In the genomic region with DNA sequence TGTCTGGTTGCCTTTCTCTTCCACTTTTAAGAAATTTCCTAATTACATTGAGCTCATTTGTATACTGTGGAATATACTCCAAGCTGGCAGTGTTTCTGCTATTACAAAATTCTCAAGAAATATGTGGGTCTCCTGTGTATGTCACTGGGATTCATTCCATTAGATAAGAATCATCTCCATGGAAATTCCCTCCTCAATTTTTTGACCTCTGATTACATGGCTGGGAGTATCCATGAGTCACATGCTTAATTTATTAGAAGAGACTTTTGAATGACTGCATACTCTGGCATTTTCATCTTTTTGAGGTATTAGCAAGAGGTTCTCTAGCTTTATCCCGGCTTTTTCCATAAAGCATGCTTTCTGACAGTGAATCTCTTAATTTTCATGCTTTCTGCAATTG, we compare ENCODE assay signal across 22 cellular contexts.
"Had no signal": no experiment of that assay in that cellular context is flagged by ENCODE, and none has a peak within 500 bp of the region (broad histone marks: within the 10 kb centered on the region; RNA-seq: fewer than 3 reads in every experiment).

No MANE protein-coding gene starts in this region.

- H3K4me3 ChIP-seq: esophagus muscularis mucosa, lung, mucosa of descending colon, right lobe of liver, thoracic aorta, tibial nerve, upper lobe of left lung, uterus had no signal

- H3K27ac ChIP-seq: esophagus muscularis mucosa, neutrophil, parathyroid adenoma, right lobe of liver, thoracic aorta, tibial nerve, upper lobe of left lung, uterus had no signal

- ATAC-seq: left lobe of liver; mucosa of descending colon; natural killer cell treated with Interleukin-12 subunit alpha and Interleukin-12 subunit beta and Interleukin-15 and Interleukin-18, amount 100 ng/mL, for 72 hours; right lobe of liver; stimulated activated naive B cell treated with anti-CD40 and anti-IgM and Interleukin-4, amounts not matched to agents 10 μg/mL and 1 μg/mL and 100 μg/mL, for 72 hours had no signal

- H2AFZ ChIP-seq: parathyroid adenoma had no signal

- H3K36me3 ChIP-seq: esophagus muscularis mucosa, neutrophil, right lobe of liver, thoracic aorta, tibial nerve, upper lobe of left lung, uterus had no signal

- H3K9ac ChIP-seq: parathyroid adenoma had no signal

- H3K79me2 ChIP-seq: parathyroid adenoma had no signal

- H3K4me1 ChIP-seq: esophagus muscularis mucosa, parathyroid adenoma, right lobe of liver, upper lobe of left lung, uterus had no signal

- H3K27me3 ChIP-seq: esophagus muscularis mucosa, neutrophil, right lobe of liver, tibial nerve, upper lobe of left lung, uterus had no signal

- DNase-seq: effector CD8-positive, alpha-beta T cell; endodermal cell; foreskin melanocyte; head of caudate nucleus; mesenchymal stem cell; mucosa of descending colon; naive B cell; right lobe of liver; small intestine; stimulated activated CD4-positive, alpha-beta T cell treated with anti-CD3 and anti-CD28 coated beads, Interleukin-15, amount 100 ng/mL, for 24 hours; stimulated activated CD4-positive, alpha-beta T cell treated with anti-CD3 and anti-CD28 coated beads, Interleukin-2, amount 100 ng/mL, for 48 hours; stimulated activated naive B cell treated with anti-CD40 and anti-IgM and Interleukin-4, amounts not matched to agents 10 μg/mL and 1 μg/mL and 100 μg/mL, for 72 hours; upper lobe of left lung; uterus had no signal

- H3K9me3 ChIP-seq: right lobe of liver, thoracic aorta, upper lobe of left lung had no signal
